In the genomic region with DNA sequence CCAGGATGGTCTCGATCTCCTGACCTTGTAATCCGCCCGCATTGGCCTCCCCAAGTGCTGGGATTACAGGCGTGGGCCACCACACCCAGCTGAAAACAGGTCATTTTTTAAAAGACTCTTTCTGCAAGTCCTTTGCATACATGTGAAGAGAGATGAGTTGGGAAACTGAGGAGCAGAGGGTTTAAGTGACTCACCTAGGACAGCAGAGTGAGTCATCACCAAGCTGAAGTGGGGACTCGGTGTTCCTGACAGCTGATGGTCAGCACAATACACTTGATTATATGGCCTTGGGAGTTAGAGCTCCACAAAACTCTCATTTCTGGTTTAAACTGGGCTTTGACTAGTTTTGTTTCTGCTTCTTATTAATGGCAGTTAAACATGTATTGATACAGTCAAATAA, we compare ENCODE assay signal across 13 cellular contexts. TPM values are rescaled to one million over a fixed set of nuclear protein-coding genes. Genes with fewer than 3 reads are reported as not detected.
DNase-seq lines count a peak whose midpoint lies in the region; ATAC-seq and TF ChIP-seq lines count a peak whose summit lies in the region.
"Had no signal": no experiment of that assay in that cellular context is flagged by ENCODE, and none has a peak within 500 bp of the region (broad histone marks: within the 10 kb centered on the region; RNA-seq: fewer than 3 reads in every experiment).

No MANE protein-coding gene starts in this region.

- H3K4me3 ChIP-seq in fibroblast of pulmonary artery (replicated peaks; ENCODE audit: low read depth, low read length) = no peak overlapping the region
- H3K4me3 ChIP-seq: esophagus squamous epithelium, SK-N-MC had no signal

- intact Hi-C loops in sciatic nerve (cut with DNase I) = loop anchor here (5.0 kb wide), 2 partner anchors 37 to 63 kb away; partner anchors contain the start of gene SSBP2

- peak; percentile 48 for ATAC-seq in SK-N-SH treated with all-trans-retinoic acid at 6 μM for 48 hours
- peak; percentile 58 for ATAC-seq in sciatic nerve
- no peak for ATAC-seq in HG03571 (IDR thresholded peaks at IDR 0.05; ENCODE audit: unreplicated experiment)

- peak; percentile 15 for DNase-seq in ELF-1 (ENCODE audit: low read depth, low spot score)
- DNase-seq in fibroblast of pulmonary artery (ENCODE audit: low read depth) = peak; percentile 39
- DNase-seq in sciatic nerve (ENCODE audit: low spot score) = no peak
- DNase-seq in stimulated activated CD8-positive, alpha-beta memory T cell treated with anti-CD3 and anti-CD28 coated beads, Interleukin-4, amount 100 ng/mL, for 48 hours = no peak
- no peak for DNase-seq in NCI-H524 (lab: John Stamatoyannopoulos, UW)
- DNase-seq in HT-29 (ENCODE audit: low spot score) = no peak
- DNase-seq: esophagus squamous epithelium, kidney glomerular epithelial cell, NCI-H1105, NCI-H774 had no signal

- TF ChIP-seq CTCF in fibroblast of pulmonary artery (IDR thresholded peaks at IDR 0.05; ENCODE audit: low read length, missing control alignments) = no peak

TF ChIP-seq in SK-N-SH treated with all-trans-retinoic acid at 6 μM for 48 hours, 23 proteins besides CTCF, POLR2A, EP300 and RAD21:
- no peak for TF ChIP-seq ZFP3 (CRISPR knock-in tag; IDR thresholded peaks at IDR 0.05)
- no peak for TF ChIP-seq GLIS3 (CRISPR knock-in tag; IDR thresholded peaks at IDR 0.05)
- TF ChIP-seq, protein P1, sequence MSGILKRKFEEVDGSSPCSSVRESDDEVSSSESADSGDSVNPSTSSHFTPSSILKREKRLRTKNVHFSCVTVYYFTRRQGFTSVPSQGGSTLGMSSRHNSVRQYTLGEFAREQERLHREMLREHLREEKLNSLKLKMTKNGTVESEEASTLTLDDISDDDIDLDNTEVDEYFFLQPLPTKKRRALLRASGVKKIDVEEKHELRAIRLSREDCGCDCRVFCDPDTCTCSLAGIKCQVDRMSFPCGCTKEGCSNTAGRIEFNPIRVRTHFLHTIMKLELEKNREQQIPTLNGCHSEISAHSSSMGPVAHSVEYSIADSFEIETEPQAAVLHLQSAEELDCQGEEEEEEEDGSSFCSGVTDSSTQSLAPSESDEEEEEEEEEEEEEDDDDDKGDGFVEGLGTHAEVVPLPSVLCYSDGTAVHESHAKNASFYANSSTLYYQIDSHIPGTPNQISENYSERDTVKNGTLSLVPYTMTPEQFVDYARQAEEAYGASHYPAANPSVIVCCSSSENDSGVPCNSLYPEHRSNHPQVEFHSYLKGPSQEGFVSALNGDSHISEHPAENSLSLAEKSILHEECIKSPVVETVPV (CRISPR knock-in tag; IDR thresholded peaks at IDR 0.05) = no peak
- TF ChIP-seq ISL1 (CRISPR knock-in tag; IDR thresholded peaks at IDR 0.05) = no peak
- TF ChIP-seq ZNF565 (CRISPR knock-in tag; conservative IDR thresholded peaks at IDR 0.05; ENCODE audit: low read depth) = no peak
- TF ChIP-seq ZNF8 (CRISPR knock-in tag; IDR thresholded peaks at IDR 0.05) = no peak
- TF ChIP-seq TCF4 (CRISPR knock-in tag; IDR thresholded peaks at IDR 0.05; ENCODE audit: borderline replicate concordance) = no peak
- no peak for TF ChIP-seq OSR1 (CRISPR knock-in tag; IDR thresholded peaks at IDR 0.05)
- no peak for TF ChIP-seq ARNTL (CRISPR knock-in tag; IDR thresholded peaks at IDR 0.05; ENCODE audit: borderline replicate concordance, low read depth)
- TF ChIP-seq ESRRG (CRISPR knock-in tag; IDR thresholded peaks at IDR 0.05) = no peak
- TF ChIP-seq, protein P2, sequence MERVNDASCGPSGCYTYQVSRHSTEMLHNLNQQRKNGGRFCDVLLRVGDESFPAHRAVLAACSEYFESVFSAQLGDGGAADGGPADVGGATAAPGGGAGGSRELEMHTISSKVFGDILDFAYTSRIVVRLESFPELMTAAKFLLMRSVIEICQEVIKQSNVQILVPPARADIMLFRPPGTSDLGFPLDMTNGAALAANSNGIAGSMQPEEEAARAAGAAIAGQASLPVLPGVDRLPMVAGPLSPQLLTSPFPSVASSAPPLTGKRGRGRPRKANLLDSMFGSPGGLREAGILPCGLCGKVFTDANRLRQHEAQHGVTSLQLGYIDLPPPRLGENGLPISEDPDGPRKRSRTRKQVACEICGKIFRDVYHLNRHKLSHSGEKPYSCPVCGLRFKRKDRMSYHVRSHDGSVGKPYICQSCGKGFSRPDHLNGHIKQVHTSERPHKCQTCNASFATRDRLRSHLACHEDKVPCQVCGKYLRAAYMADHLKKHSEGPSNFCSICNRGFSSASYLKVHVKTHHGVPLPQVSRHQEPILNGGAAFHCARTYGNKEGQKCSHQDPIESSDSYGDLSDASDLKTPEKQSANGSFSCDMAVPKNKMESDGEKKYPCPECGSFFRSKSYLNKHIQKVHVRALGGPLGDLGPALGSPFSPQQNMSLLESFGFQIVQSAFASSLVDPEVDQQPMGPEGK (CRISPR knock-in tag; IDR thresholded peaks at IDR 0.05; ENCODE audit: borderline replicate concordance) = no peak
- TF ChIP-seq TOX (CRISPR knock-in tag; IDR thresholded peaks at IDR 0.05; ENCODE audit: borderline replicate concordance) = no peak
- TF ChIP-seq CSDC2 (CRISPR knock-in tag; IDR thresholded peaks at IDR 0.05) = no peak
- no peak for TF ChIP-seq PPARA (CRISPR knock-in tag; IDR thresholded peaks at IDR 0.05; ENCODE audit: borderline replicate concordance)
- no peak for TF ChIP-seq SNAI2 (CRISPR knock-in tag; IDR thresholded peaks at IDR 0.05)
TF ChIP-seq in SK-N-SH treated with all-trans-retinoic acid at 6 μM for 48 hours: peak in this region for 0.

RNA-seq across cellular contexts. Expression of gene SSBP2, which starts 38.1 kb away (rescaled TPM):
- 131 TPM for total RNA-seq in sciatic nerve
- 3.4 and 4.7 TPM in 2 replicates for total RNA-seq in HT-29 (2014; rRNA removed; shearing (Covaris generic))

Comparison
In these comparisons a context has a peak if more than half of its experiments do, and no peak if none do; other contexts are left out.
1. DNase-seq: peak in ELF-1 (single experiment) and fibroblast of pulmonary artery (single experiment); none in sciatic nerve (single experiment), stimulated activated CD8-positive, alpha-beta memory T cell treated with anti-CD3 and anti-CD28 coated beads, Interleukin-4, amount 100 ng/mL, for 48 hours (single experiment), NCI-H524 (0 of 2) and HT-29 (single experiment).
2. RNA of gene SSBP2, which starts 38.1 kb away (total RNA-seq): 131 TPM in sciatic nerve (single experiment); 3.4 to 4.7 TPM in HT-29; every median in the first group is over 10 times any median in the second.